ENCODE assay signal across 8 cellular contexts in genomic region chr15:41695750-41696436, GRCh38. TPM values are rescaled to one million over a fixed set of nuclear protein-coding genes. Genes with fewer than 3 reads are reported as not detected.
DNase-seq lines count a peak whose midpoint lies in the region; ATAC-seq and TF ChIP-seq lines count a peak whose summit lies in the region.

No MANE protein-coding gene starts in this region.

- ATAC-seq in GM19372 (IDR thresholded peaks at IDR 0.05; ENCODE audit: low read depth, unreplicated experiment): peak; percentile 77
- peak; percentile 72 for ATAC-seq in HG03442 (IDR thresholded peaks at IDR 0.05; ENCODE audit: unreplicated experiment)
- ATAC-seq in T-helper 17 cell: peak; percentile 98

- H3K27ac Mint-ChIP-seq in T-helper 17 cell: peak overlapping the region; percentile 95

- H3K27me3 Mint-ChIP-seq in T-helper 17 cell: no peaks in the 10 kb centered on the region

- no peaks in the 10 kb centered on the region for H3K9me3 ChIP-seq in T-helper 17 cell (ENCODE audit: control insufficient read depth, low read length, poor library complexity, severe bottlenecking)

- DNase-seq in DMS114 treated with DMSO at 0.1 percent for 48 hours (lab: John Stamatoyannopoulos, UW; ENCODE audit: unreplicated experiment) (peak; percentile 22), T-helper 17 cell (peak in 1 of 3 donors; percentile 15), choroid plexus epithelial cell (ENCODE audit: low read depth) (peak; percentile 82), myocyte (ENCODE audit: low read depth) (peak; percentile 9), NCI-H187 (lab: John Stamatoyannopoulos, UW) (no peak), NCI-H2029 treated with DMSO at 0.1 percent for 48 hours (lab: John Stamatoyannopoulos, UW) (no peak)

- TF ChIP-seq CTCF in choroid plexus epithelial cell (conservative IDR thresholded peaks at IDR 0.05; ENCODE audit: low read depth, low read length): peak; percentile 61

- peaks cover 4% of the 10 kb centered on the region for H3K36me3 Mint-ChIP-seq in T-helper 17 cell (ENCODE audit: low read depth)

- H3K4me3 Mint-ChIP-seq in T-helper 17 cell: peak overlapping the region; percentile 73

- H3K4me1 Mint-ChIP-seq in T-helper 17 cell: peaks cover 35% of the 10 kb centered on the region

- no peak overlapping the region for H3K4me3 ChIP-seq in choroid plexus epithelial cell (ENCODE audit: low read depth, low read length)

RNA-seq across cellular contexts. Expression of gene MGA, which starts 35.7 kb away (rescaled TPM):
- total RNA-seq in T-helper 17 cell (10 to 100 TPM; 42.6 to 46.6 TPM), myocyte (21.4 and 27.5 TPM in 2 replicates)
- polyA plus RNA-seq in myocyte (2012): 4.0 TPM

Comparison
In these comparisons a context has a peak if more than half of its experiments do, and no peak if none do; other contexts are left out.
1. DNase-seq: peak in DMS114 treated with DMSO at 0.1 percent for 48 hours (single experiment), choroid plexus epithelial cell (single experiment) and myocyte (single experiment); none in NCI-H187 (0 of 2) and NCI-H2029 treated with DMSO at 0.1 percent for 48 hours (single experiment).
2. Peak in every context shown above with its lines, with median percentiles within 50 percentile points of each other: ATAC-seq.